8 cellular contexts compared by ENCODE assay signal in genomic region chr20:31605031-31605901, GRCh38. TPM values are rescaled to one million over a fixed set of nuclear protein-coding genes. Genes with fewer than 3 reads are reported as not detected.
DNase-seq lines count a peak whose midpoint lies in the region; ATAC-seq and TF ChIP-seq lines count a peak whose summit lies in the region.

Gene ID1 (plus strand): TSS chr20:31605289. CDS start chr20:31605388, 99 bp downstream.

- in situ Hi-C loops in ACHN (cut with HindIII; ENCODE audit: low pct_ligation_motif_present, low pct_unique_long_range_greater_than_20kb, low sequenced_read_pairs), result no loop called here

- TF ChIP-seq CTCF in WERI-Rb-1 (IDR thresholded peaks at IDR 0.05; ENCODE audit: low read depth, low read length) (no peak), breast epithelium (IDR thresholded peaks at IDR 0.05) (no peak)

- peak; percentile 65 for TF ChIP-seq POLR2A in breast epithelium (IDR thresholded peaks at IDR 0.05)

- intact Hi-C loops in breast epithelium (cut with DNase I; ENCODE audit: low total_unique reads), result loop anchor here (5.0 kb wide), 1 partner anchor 33 kb away; no protein-coding TSS in a partner anchor

- ATAC-seq in GM18907 (IDR thresholded peaks at IDR 0.05; ENCODE audit: unreplicated experiment) (peak; percentile 93), HG03175 (IDR thresholded peaks at IDR 0.05; ENCODE audit: unreplicated experiment) (peak; percentile 84)

- H3K4me1 ChIP-seq in breast epithelium, result peaks cover 5 to 20% of the 10 kb centered on the region in 2 donors
- H3K4me1 ChIP-seq in skeletal muscle satellite cell (ENCODE audit: control insufficient read depth, insufficient read depth, low read length), result peaks cover 39% of the 10 kb centered on the region

- H3K27me3 ChIP-seq in WERI-Rb-1 (ENCODE audit: insufficient read depth, low read depth, severe bottlenecking) (no peaks in the 10 kb centered on the region), breast epithelium (no peaks in the 10 kb centered on the region), skeletal muscle satellite cell (ENCODE audit: control insufficient read depth, insufficient read depth, low read length) (no peaks in the 10 kb centered on the region)

- H3K36me3 ChIP-seq in WERI-Rb-1 (peaks cover 23% of the 10 kb centered on the region), breast epithelium (no peaks in the 10 kb centered on the region), skeletal muscle satellite cell (ENCODE audit: insufficient read depth, low read length) (peaks cover 19% of the 10 kb centered on the region)

- no peaks in the 10 kb centered on the region for H3K9me3 ChIP-seq in WERI-Rb-1 (ENCODE audit: severe bottlenecking)
- H3K9me3 ChIP-seq in breast epithelium, result no peaks in the 10 kb centered on the region
- H3K9me3 ChIP-seq in iPS-18c (ENCODE audit: control insufficient read depth, insufficient read depth, low read length), result peaks cover 3% of the 10 kb centered on the region
- H3K9me3 ChIP-seq in skeletal muscle satellite cell (replicated peaks; ENCODE audit: low read length), result no peaks in the 10 kb centered on the region

- peak within 1 kb of the TSS; percentile 89 for H3K4me2 ChIP-seq in skeletal muscle satellite cell (ENCODE audit: low read length)

- DNase-seq in ACHN, result peak; percentile 92
- DNase-seq in NCI-H2227 (lab: John Stamatoyannopoulos, UW; ENCODE audit: unreplicated experiment), result peak; percentile 98
- DNase-seq in WERI-Rb-1, result peak; percentile 98
- DNase-seq in breast epithelium (ENCODE audit: low spot score in 2 of 2), result peak; percentile 86 to 89

- H3K4me3 ChIP-seq in WERI-Rb-1 (ENCODE audit: low read depth, low read length) (peak within 1 kb of the TSS; percentile 87), breast epithelium (peak within 1 kb of the TSS; percentile 73 to 91 (median 73)), iPS-18c (ENCODE audit: insufficient read depth, low read depth, low read length) (peak within 1 kb of the TSS; percentile 99), skeletal muscle satellite cell (ENCODE audit: low read length) (peak within 1 kb of the TSS; percentile 96)

- peak within 1 kb of the TSS; percentile 99 for H3K27ac ChIP-seq in WERI-Rb-1
- peak within 1 kb of the TSS; percentile 77 to 88 for H3K27ac ChIP-seq in breast epithelium

- peak within 1 kb of the TSS; percentile 98 for H3K9ac ChIP-seq in skeletal muscle satellite cell (ENCODE audit: low read depth, low read length)

RNA-seq across cellular contexts. Expression of gene ID1, which starts in this region (rescaled TPM):
- total RNA-seq in breast epithelium, result 100 to 1,000 TPM; 156 to 407 (median 270) TPM
- total RNA-seq in skeletal muscle satellite cell (2012; rRNA removed), result 159 and 207 TPM in 2 replicates

Comparison
In these comparisons a context has a peak if more than half of its experiments do, and no peak if none do; other contexts are left out.
1. Peak in every context shown above with its lines: DNase-seq, ATAC-seq, H3K4me3 ChIP-seq and H3K27ac ChIP-seq.